In genomic region chr3:71189480-71189879, GRCh38 we compare ENCODE assay signal across 13 cellular contexts.
A peak's percentile ranks its signal among the peaks of the same experiment; 100 is the strongest.
DNase-seq lines count a peak whose midpoint lies in the region; ATAC-seq, FAIRE-seq and TF ChIP-seq lines count a peak whose summit lies in the region.
"Had no signal": no experiment of that assay in that cellular context is flagged by ENCODE, and none has a peak within 500 bp of the region (broad histone marks: within the 10 kb centered on the region; RNA-seq: fewer than 3 reads in every experiment).

No MANE protein-coding gene starts in this region.

- no CpG with 5 or more reads among the region's 1 CpG for WGBS in IMR-90 (ENCODE audit: extremely low coverage in 2 of 2, insufficient read length in 1 of 2), 2 experiments

- no peaks in the 10 kb centered on the region for H3K27me3 ChIP-seq in IMR-90 (ENCODE audit: control insufficient read depth, insufficient read depth, low read length)
- H3K27me3 ChIP-seq in astrocyte (ENCODE audit: insufficient read depth, low read length): no peaks in the 10 kb centered on the region

- peak overlapping the region; percentile 58 for H2AK5ac ChIP-seq in IMR-90 (ENCODE audit: low read depth, low read length)

- 0 out of 4 replicates have a peak overlapping the region, but pooled peaks of 1 of the 2 experiments have one; percentile 19 for H4K8ac ChIP-seq in IMR-90 (ENCODE audit: low read depth in 2 of 2, low read length in 2 of 2)

- TF ChIP-seq POLR2A in IMR-90 (IDR thresholded peaks at IDR 0.05; ENCODE audit: low read depth, low read length): no peak

- H3K9ac ChIP-seq in IMR-90 (ENCODE audit: low read depth, low read length) (no peak overlapping the region), astrocyte (ENCODE audit: low read length) (no peak overlapping the region)

- no peak for DNase-seq in activated CD4-positive, alpha-beta T cell treated with anti-CD3 and anti-CD28 coated beads for 36 hours
- no peak for DNase-seq in activated CD4-positive, alpha-beta T cell treated with anti-CD3 and anti-CD28 coated beads, Interleukin-2, amount 50 U/mL, for 1 hour
- DNase-seq in IMR-90 (peak; percentile 60), astrocyte (ENCODE audit: low read depth) (peak; percentile 66), progenitor cell of endocrine pancreas (ENCODE audit: low spot score, unreplicated experiment) (no peak)
- DNase-seq: NCI-H187, NCI-H526, occipital lobe, small intestine had no signal

- H4K91ac ChIP-seq in IMR-90 (ENCODE audit: insufficient read depth, low read depth, low read length): peak overlapping the region; percentile 17

- H3K4me3 ChIP-seq in IMR-90 (ENCODE audit: insufficient read depth, low read depth, low read length) (no peak overlapping the region), astrocyte (ENCODE audit: insufficient read depth, low read depth, low read length) (no peak overlapping the region)
- H3K4me3 ChIP-seq: HAP-1 had no signal

- dilution Hi-C loops in IMR-90 (cut with HindIII; ENCODE audit: low sequenced_read_pairs, unreplicated experiment): no loop called here

- CTCF ChIA-PET in activated CD4-positive, alpha-beta T cell treated with anti-CD3 and anti-CD28 coated beads for 36 hours (lab: Charles Lee): interaction anchor here (0.7 to 3.2 kb wide), 3 partner anchors 23 to 167 kb away, joined by 3 to 11 read pairs (median 3); no protein-coding TSS in a partner anchor
- CTCF ChIA-PET in IMR-90 (lab: Yijun Ruan, JAX): no interaction called here

- H3K9me3 ChIP-seq in IMR-90 (ENCODE audit: control insufficient read depth, insufficient read depth, low read length) (no peaks in the 10 kb centered on the region), astrocyte (ENCODE audit: insufficient read depth, low read depth, low read length) (no peaks in the 10 kb centered on the region)
- H3K9me3 ChIP-seq: HAP-1 had no signal

- H3K56ac ChIP-seq in IMR-90 (ENCODE audit: extremely low read depth, insufficient read depth, low read length): no peak overlapping the region; the same call in 1 of the 2 replicates

- TF ChIP-seq CTCF in IMR-90 (conservative IDR thresholded peaks at IDR 0.05; ENCODE audit: low read depth, low read length): no peak
- TF ChIP-seq CTCF in astrocyte (IDR thresholded peaks at IDR 0.05; ENCODE audit: insufficient read depth, low read depth, low read length): no peak
- TF ChIP-seq CTCF in progenitor cell of endocrine pancreas (IDR thresholded peaks at IDR 0.05; ENCODE audit: unreplicated experiment): no peak

- H3K27me3 Mint-ChIP-seq in activated CD4-positive, alpha-beta T cell treated with anti-CD3 and anti-CD28 coated beads for 36 hours: no peaks in the 10 kb centered on the region
- H3K27me3 Mint-ChIP-seq in astrocyte (ENCODE audit: low read depth, unreplicated experiment) (no peaks in the 10 kb centered on the region), progenitor cell of endocrine pancreas (no peaks in the 10 kb centered on the region)

- H2BK120ac ChIP-seq in IMR-90 (ENCODE audit: low read depth, low read length): no peak overlapping the region; the same call in 1 of the 2 replicates

- H3K23ac ChIP-seq in IMR-90 (ENCODE audit: low read depth, low read length): no peak overlapping the region

- no peak overlapping the region for H2BK5ac ChIP-seq in IMR-90 (ENCODE audit: low read depth, low read length, poor library complexity, severe bottlenecking)

- TF ChIP-seq RAD21 in IMR-90 (IDR thresholded peaks at IDR 0.05; ENCODE audit: low read length): no peak

- peak overlapping the region; percentile 44; the same call in 1 of the 3 replicates for H2BK15ac ChIP-seq in IMR-90 (ENCODE audit: low read depth, low read length)

- H4K20me1 ChIP-seq in IMR-90 (ENCODE audit: insufficient read depth, low read length): no peaks in the 10 kb centered on the region
- no peaks in the 10 kb centered on the region for H4K20me1 ChIP-seq in astrocyte (ENCODE audit: insufficient read depth, low read length)

- BruUV-seq in IMR-90 (replicated peaks; lab: Mats Ljungman, UMichigan): no TSS peak

- H3K79me2 ChIP-seq in astrocyte (ENCODE audit: insufficient read depth, low read length): peaks cover 7% of the 10 kb centered on the region

- in situ Hi-C loops in IMR-90 (cut with MboI; ENCODE audit: low sequenced_read_pairs): no loop called here

- no peaks in the 10 kb centered on the region for H3K36me3 ChIP-seq in IMR-90 (ENCODE audit: control insufficient read depth, insufficient read depth, low read length)
- no peaks in the 10 kb centered on the region for H3K36me3 ChIP-seq in astrocyte (ENCODE audit: insufficient read depth, low read length)
- H3K36me3 ChIP-seq: HAP-1 had no signal

- no peaks in the 10 kb centered on the region for H3K9me3 Mint-ChIP-seq in activated CD4-positive, alpha-beta T cell treated with anti-CD3 and anti-CD28 coated beads for 36 hours (ENCODE audit: low read depth)
- H3K9me3 Mint-ChIP-seq in astrocyte (ENCODE audit: unreplicated experiment): no peaks in the 10 kb centered on the region
- H3K9me3 Mint-ChIP-seq in progenitor cell of endocrine pancreas (ENCODE audit: low read depth): no peaks in the 10 kb centered on the region

- peaks cover 3% of the 10 kb centered on the region for H3K4me1 ChIP-seq in IMR-90 (ENCODE audit: control insufficient read depth, insufficient read depth, low read length)
- H3K4me1 ChIP-seq in astrocyte (ENCODE audit: insufficient read depth, low read length): peaks cover 20% of the 10 kb centered on the region

- H3K4me3 Mint-ChIP-seq in activated CD4-positive, alpha-beta T cell treated with anti-CD3 and anti-CD28 coated beads for 36 hours: no peak overlapping the region
- H3K4me3 Mint-ChIP-seq in astrocyte (ENCODE audit: unreplicated experiment) (no peak overlapping the region), progenitor cell of endocrine pancreas (ENCODE audit: low read depth) (no peak overlapping the region)

- no peak overlapping the region for H2AK9ac ChIP-seq in IMR-90 (replicated peaks; ENCODE audit: low read depth, low read length, poor library complexity)

- H3K14ac ChIP-seq in IMR-90 (replicated peaks; ENCODE audit: low read depth, low read length): no peak overlapping the region; the same call in 1 of the 2 replicates

- peak overlapping the region; percentile 34; the same call in 1 of the 2 replicates for H2BK20ac ChIP-seq in IMR-90 (ENCODE audit: low read depth, low read length)

- ATAC-seq in activated CD4-positive, alpha-beta T cell treated with anti-CD3 and anti-CD28 coated beads for 36 hours: peak; percentile 61
- ATAC-seq in IMR-90 (ENCODE audit: low read depth) (peak; percentile 35; the same call in 1 of the 2 replicates), HG02623 (IDR thresholded peaks at IDR 0.05; ENCODE audit: unreplicated experiment) (no peak), HG02588 (IDR thresholded peaks at IDR 0.05; ENCODE audit: unreplicated experiment) (no peak), HG03378 (IDR thresholded peaks at IDR 0.05; ENCODE audit: unreplicated experiment) (no peak)

- intact Hi-C loops in activated CD4-positive, alpha-beta T cell treated with anti-CD3 and anti-CD28 coated beads for 36 hours (cut with DNase I, micrococcal nuclease): loop anchor here (2.0 to 5.0 kb wide), 4 partner anchors 29 to 61 kb away; no protein-coding TSS in a partner anchor
- intact Hi-C loops in IMR-90 (cut with micrococcal nuclease): no loop called here

- peak overlapping the region; percentile 87 for H3K18ac ChIP-seq in IMR-90 (ENCODE audit: low read depth, low read length)

- H3K4me1 Mint-ChIP-seq in activated CD4-positive, alpha-beta T cell treated with anti-CD3 and anti-CD28 coated beads for 36 hours: peaks cover 86% of the 10 kb centered on the region
- H3K4me1 Mint-ChIP-seq in astrocyte (ENCODE audit: low read depth, unreplicated experiment) (peaks cover 32% of the 10 kb centered on the region), progenitor cell of endocrine pancreas (ENCODE audit: low read depth) (peaks cover 50% of the 10 kb centered on the region)

- H3K79me1 ChIP-seq in IMR-90 (ENCODE audit: low read depth in 1 of 2, low read length in 2 of 2): peaks cover 4 to 13% of the 10 kb centered on the region in 2 experiments; a peak in 3 of 4 replicates

- POLR2A ChIA-PET in activated CD4-positive, alpha-beta T cell treated with anti-CD3 and anti-CD28 coated beads for 36 hours (lab: Charles Lee): no interaction called here
- POLR2A ChIA-PET in IMR-90 (lab: Charles Lee; ENCODE audit: unreplicated experiment): no interaction called here

- peak; percentile 70 for FAIRE-seq in astrocyte (lab: Jason Lieb, UNC)
- FAIRE-seq: small intestine had no signal

- no peak overlapping the region for H2AFZ ChIP-seq in IMR-90 (replicated peaks; ENCODE audit: low read length, poor library complexity)
- no peak overlapping the region for H2AFZ ChIP-seq in astrocyte (ENCODE audit: low read depth, low read length)

- H3K4ac ChIP-seq in IMR-90 (ENCODE audit: low read depth, low read length): peak overlapping the region; percentile 67; the same call in 1 of the 2 replicates

- H3K27ac ChIP-seq in IMR-90 (ENCODE audit: insufficient read depth, low read length) (no peak overlapping the region), astrocyte (ENCODE audit: low read depth, low read length) (peak overlapping the region; percentile 6)

- peak overlapping the region; percentile 78; the same call in 1 of the 2 replicates for H4K5ac ChIP-seq in IMR-90 (ENCODE audit: low read depth, low read length)

- H3K36me3 Mint-ChIP-seq in activated CD4-positive, alpha-beta T cell treated with anti-CD3 and anti-CD28 coated beads for 36 hours (ENCODE audit: low read depth): peaks cover 45% of the 10 kb centered on the region
- H3K36me3 Mint-ChIP-seq in astrocyte (ENCODE audit: low read depth, unreplicated experiment): peaks cover 19% of the 10 kb centered on the region
- peaks cover 24% of the 10 kb centered on the region for H3K36me3 Mint-ChIP-seq in progenitor cell of endocrine pancreas (ENCODE audit: insufficient read depth)

- peak overlapping the region; percentile 87 for H3K27ac Mint-ChIP-seq in activated CD4-positive, alpha-beta T cell treated with anti-CD3 and anti-CD28 coated beads for 36 hours
- no peak overlapping the region for H3K27ac Mint-ChIP-seq in astrocyte (ENCODE audit: unreplicated experiment)
- H3K27ac Mint-ChIP-seq in progenitor cell of endocrine pancreas: peak overlapping the region; percentile 91

- no peaks in the 10 kb centered on the region for H3K9me1 ChIP-seq in IMR-90 (ENCODE audit: insufficient read depth, low read length)

- H3K4me2 ChIP-seq in IMR-90 (ENCODE audit: low read depth, low read length): no peak overlapping the region
- H3K4me2 ChIP-seq in astrocyte (ENCODE audit: low read length): no peak overlapping the region

TF ChIP-seq in IMR-90, 13 proteins besides CTCF, POLR2A, EP300 and RAD21 (continues in another document):
- TF ChIP-seq FOS (IDR thresholded peaks at IDR 0.05; ENCODE audit: low read depth, low read length): 0 out of 2 replicates have a peak, but pooled peaks have one; percentile 11
- no peak for TF ChIP-seq SMC3 (IDR thresholded peaks at IDR 0.05; ENCODE audit: low read depth, low read length)
- no peak for TF ChIP-seq RCOR1 (IDR thresholded peaks at IDR 0.05; ENCODE audit: insufficient replicate concordance, low read length)

Comparison
In these comparisons a context has a peak if more than half of its experiments do, and no peak if none do; other contexts are left out.
1. ATAC-seq: peak in activated CD4-positive, alpha-beta T cell treated with anti-CD3 and anti-CD28 coated beads for 36 hours (single experiment) and IMR-90 (single experiment); none in HG02623 (single experiment), HG02588 (single experiment) and HG03378 (single experiment).
2. DNase-seq: peak in IMR-90 (single experiment) and astrocyte (single experiment); none in activated CD4-positive, alpha-beta T cell treated with anti-CD3 and anti-CD28 coated beads for 36 hours (single experiment), activated CD4-positive, alpha-beta T cell treated with anti-CD3 and anti-CD28 coated beads, Interleukin-2, amount 50 U/mL, for 1 hour (single experiment) and progenitor cell of endocrine pancreas (single experiment).